In the genomic region with DNA sequence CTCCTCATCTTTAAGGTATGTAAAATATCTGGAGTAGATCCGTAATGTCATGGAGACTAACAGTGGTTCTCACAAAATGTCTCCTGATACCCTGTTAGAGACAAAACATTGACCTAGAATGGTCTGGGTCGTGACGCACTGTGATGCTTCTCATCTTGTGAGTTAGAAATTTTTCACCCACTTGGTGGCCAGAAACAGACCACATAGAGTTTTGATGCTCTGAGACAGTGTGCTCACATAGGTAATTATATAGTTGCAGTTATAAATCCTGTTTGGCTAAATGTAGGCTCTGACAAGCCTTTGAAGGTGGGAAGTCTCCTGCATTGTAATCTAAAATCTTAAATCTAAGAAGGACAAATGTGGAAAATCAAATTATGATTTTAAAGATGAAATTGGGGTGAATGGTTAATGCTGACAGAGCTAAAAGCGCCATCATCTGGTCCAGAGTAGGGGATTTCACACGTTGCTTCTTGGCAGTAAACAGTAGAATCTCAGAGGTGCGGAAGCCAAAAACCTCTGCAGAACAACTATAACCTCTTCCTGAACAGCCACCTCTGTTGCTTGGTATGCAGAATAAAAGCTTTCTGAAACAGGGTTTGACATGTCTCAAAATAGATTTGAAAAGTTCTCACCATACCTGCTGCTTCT, we compare ENCODE assay signal across 1 cellular context.
TF ChIP-seq lines count a peak whose summit lies in the region.

No MANE protein-coding gene starts in this region.

TF ChIP-seq in GM23338, 12 proteins besides CTCF, POLR2A, EP300 and RAD21:
- no peak for TF ChIP-seq CREB1 (CRISPR knock-in tag; IDR thresholded peaks at IDR 0.05; ENCODE audit: low read depth)
